1 cellular context compared by ENCODE assay signal in the genomic region with DNA sequence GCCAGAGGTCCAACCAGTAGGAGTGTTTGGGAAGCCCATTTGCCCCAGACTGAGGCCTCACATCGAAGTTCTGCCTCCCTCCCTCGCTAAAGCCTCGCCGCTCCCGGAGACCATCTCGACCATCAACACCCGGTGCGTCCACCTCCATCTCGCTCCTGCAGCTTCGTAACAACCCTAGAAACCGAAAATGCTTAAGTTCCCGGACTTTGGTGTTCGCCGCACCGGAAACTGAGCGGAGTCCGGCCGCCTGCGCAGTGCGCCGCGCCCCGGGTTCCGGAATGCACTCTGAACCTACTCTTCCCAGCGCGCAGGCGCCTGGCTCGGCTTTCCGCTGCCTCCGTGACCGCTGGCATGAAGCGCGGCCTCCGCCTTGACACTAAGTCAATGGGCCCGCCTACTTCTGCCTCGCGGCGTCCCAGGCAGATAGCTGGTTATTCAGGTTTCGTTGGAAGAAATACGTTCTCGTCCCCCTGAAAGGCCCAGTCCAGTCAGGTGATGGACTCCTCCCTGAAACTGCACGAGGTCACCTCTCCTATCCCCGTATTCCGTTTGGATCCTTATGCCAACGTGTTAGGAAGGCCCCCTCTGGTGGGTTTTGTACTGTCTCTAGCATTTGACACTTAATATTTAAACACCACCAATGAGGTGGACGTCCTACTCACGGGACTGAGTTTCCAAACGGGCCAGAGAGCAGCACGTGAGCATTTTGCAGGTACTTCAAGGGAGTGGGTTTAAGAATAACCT.
A peak's percentile ranks its signal among the peaks of the same experiment; 100 is the strongest.
TF ChIP-seq lines count a peak whose summit lies in the region.

No MANE protein-coding gene starts in this region.

TF ChIP-seq in K562, 482 proteins besides CTCF, POLR2A, EP300 and RAD21 (continued from another document and continues in another):
- TF ChIP-seq, protein P1, sequence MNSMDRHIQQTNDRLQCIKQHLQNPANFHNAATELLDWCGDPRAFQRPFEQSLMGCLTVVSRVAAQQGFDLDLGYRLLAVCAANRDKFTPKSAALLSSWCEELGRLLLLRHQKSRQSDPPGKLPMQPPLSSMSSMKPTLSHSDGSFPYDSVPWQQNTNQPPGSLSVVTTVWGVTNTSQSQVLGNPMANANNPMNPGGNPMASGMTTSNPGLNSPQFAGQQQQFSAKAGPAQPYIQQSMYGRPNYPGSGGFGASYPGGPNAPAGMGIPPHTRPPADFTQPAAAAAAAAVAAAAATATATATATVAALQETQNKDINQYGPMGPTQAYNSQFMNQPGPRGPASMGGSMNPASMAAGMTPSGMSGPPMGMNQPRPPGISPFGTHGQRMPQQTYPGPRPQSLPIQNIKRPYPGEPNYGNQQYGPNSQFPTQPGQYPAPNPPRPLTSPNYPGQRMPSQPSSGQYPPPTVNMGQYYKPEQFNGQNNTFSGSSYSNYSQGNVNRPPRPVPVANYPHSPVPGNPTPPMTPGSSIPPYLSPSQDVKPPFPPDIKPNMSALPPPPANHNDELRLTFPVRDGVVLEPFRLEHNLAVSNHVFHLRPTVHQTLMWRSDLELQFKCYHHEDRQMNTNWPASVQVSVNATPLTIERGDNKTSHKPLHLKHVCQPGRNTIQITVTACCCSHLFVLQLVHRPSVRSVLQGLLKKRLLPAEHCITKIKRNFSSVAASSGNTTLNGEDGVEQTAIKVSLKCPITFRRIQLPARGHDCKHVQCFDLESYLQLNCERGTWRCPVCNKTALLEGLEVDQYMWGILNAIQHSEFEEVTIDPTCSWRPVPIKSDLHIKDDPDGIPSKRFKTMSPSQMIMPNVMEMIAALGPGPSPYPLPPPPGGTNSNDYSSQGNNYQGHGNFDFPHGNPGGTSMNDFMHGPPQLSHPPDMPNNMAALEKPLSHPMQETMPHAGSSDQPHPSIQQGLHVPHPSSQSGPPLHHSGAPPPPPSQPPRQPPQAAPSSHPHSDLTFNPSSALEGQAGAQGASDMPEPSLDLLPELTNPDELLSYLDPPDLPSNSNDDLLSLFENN (IDR thresholded peaks at IDR 0.05; ENCODE audit: low read depth in 2 of 2, low read length in 2 of 2) = 0 out of 4 replicates have a peak, but pooled peaks of 1 of the 2 experiments have one; percentile 59
- peak; percentile 84 for TF ChIP-seq ZFX (CRISPR knock-in tag; IDR thresholded peaks at IDR 0.05)
- TF ChIP-seq DACH1 (IDR thresholded peaks at IDR 0.05; ENCODE audit: partially characterized antibody) = no peak
- no peak for TF ChIP-seq NR1H2 (CRISPR knock-in tag; IDR thresholded peaks at IDR 0.05)
- TF ChIP-seq, protein P2, sequence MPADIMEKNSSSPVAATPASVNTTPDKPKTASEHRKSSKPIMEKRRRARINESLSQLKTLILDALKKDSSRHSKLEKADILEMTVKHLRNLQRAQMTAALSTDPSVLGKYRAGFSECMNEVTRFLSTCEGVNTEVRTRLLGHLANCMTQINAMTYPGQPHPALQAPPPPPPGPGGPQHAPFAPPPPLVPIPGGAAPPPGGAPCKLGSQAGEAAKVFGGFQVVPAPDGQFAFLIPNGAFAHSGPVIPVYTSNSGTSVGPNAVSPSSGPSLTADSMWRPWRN (IDR thresholded peaks at IDR 0.05; ENCODE audit: low read depth) = no peak
- no peak for TF ChIP-seq SMARCA4 (IDR thresholded peaks at IDR 0.05)
- TF ChIP-seq, protein P3, sequence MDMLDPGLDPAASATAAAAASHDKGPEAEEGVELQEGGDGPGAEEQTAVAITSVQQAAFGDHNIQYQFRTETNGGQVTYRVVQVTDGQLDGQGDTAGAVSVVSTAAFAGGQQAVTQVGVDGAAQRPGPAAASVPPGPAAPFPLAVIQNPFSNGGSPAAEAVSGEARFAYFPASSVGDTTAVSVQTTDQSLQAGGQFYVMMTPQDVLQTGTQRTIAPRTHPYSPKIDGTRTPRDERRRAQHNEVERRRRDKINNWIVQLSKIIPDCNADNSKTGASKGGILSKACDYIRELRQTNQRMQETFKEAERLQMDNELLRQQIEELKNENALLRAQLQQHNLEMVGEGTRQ (CRISPR knock-in tag; IDR thresholded peaks at IDR 0.05) = no peak
- TF ChIP-seq, protein P4, sequence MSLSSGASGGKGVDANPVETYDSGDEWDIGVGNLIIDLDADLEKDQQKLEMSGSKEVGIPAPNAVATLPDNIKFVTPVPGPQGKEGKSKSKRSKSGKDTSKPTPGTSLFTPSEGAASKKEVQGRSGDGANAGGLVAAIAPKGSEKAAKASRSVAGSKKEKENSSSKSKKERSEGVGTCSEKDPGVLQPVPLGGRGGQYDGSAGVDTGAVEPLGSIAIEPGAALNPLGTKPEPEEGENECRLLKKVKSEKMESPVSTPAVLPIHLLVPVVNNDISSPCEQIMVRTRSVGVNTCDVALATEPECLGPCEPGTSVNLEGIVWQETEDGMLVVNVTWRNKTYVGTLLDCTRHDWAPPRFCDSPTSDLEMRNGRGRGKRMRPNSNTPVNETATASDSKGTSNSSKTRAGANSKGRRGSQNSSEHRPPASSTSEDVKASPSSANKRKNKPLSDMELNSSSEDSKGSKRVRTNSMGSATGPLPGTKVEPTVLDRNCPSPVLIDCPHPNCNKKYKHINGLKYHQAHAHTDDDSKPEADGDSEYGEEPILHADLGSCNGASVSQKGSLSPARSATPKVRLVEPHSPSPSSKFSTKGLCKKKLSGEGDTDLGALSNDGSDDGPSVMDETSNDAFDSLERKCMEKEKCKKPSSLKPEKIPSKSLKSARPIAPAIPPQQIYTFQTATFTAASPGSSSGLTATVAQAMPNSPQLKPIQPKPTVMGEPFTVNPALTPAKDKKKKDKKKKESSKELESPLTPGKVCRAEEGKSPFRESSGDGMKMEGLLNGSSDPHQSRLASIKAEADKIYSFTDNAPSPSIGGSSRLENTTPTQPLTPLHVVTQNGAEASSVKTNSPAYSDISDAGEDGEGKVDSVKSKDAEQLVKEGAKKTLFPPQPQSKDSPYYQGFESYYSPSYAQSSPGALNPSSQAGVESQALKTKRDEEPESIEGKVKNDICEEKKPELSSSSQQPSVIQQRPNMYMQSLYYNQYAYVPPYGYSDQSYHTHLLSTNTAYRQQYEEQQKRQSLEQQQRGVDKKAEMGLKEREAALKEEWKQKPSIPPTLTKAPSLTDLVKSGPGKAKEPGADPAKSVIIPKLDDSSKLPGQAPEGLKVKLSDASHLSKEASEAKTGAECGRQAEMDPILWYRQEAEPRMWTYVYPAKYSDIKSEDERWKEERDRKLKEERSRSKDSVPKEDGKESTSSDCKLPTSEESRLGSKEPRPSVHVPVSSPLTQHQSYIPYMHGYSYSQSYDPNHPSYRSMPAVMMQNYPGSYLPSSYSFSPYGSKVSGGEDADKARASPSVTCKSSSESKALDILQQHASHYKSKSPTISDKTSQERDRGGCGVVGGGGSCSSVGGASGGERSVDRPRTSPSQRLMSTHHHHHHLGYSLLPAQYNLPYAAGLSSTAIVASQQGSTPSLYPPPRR (CRISPR knock-in tag; IDR thresholded peaks at IDR 0.05; ENCODE audit: borderline replicate concordance) = no peak
- no peak for TF ChIP-seq ZNF830 (CRISPR knock-in tag; IDR thresholded peaks at IDR 0.05)
- TF ChIP-seq BRF1 (IDR thresholded peaks at IDR 0.05; ENCODE audit: borderline replicate concordance, extremely low read depth, insufficient read length) = no peak
- no peak for TF ChIP-seq SP2 (IDR thresholded peaks at IDR 0.05; ENCODE audit: extremely low read depth, low read depth, low read length, poor library complexity, severe bottlenecking)
- TF ChIP-seq GATA2 (CRISPR knock-in tag; IDR thresholded peaks at IDR 0.05) = no peak
- TF ChIP-seq, protein P5, sequence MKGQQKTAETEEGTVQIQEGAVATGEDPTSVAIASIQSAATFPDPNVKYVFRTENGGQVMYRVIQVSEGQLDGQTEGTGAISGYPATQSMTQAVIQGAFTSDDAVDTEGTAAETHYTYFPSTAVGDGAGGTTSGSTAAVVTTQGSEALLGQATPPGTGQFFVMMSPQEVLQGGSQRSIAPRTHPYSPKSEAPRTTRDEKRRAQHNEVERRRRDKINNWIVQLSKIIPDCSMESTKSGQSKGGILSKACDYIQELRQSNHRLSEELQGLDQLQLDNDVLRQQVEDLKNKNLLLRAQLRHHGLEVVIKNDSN (CRISPR knock-in tag; IDR thresholded peaks at IDR 0.05) = peak; percentile 44; the same call in 1 of the 2 replicates
- no peak for TF ChIP-seq NCOA4 (IDR thresholded peaks at IDR 0.05; ENCODE audit: partially characterized antibody)
- TF ChIP-seq, protein P6, sequence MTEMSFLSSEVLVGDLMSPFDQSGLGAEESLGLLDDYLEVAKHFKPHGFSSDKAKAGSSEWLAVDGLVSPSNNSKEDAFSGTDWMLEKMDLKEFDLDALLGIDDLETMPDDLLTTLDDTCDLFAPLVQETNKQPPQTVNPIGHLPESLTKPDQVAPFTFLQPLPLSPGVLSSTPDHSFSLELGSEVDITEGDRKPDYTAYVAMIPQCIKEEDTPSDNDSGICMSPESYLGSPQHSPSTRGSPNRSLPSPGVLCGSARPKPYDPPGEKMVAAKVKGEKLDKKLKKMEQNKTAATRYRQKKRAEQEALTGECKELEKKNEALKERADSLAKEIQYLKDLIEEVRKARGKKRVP (CRISPR knock-in tag; IDR thresholded peaks at IDR 0.05) = no peak
- no peak; the same call in 1 of the 2 replicates for TF ChIP-seq CC2D1A (IDR thresholded peaks at IDR 0.05)
- no peak; the same call in 1 of the 2 replicates for TF ChIP-seq CREM (IDR thresholded peaks at IDR 0.05; ENCODE audit: low read depth)
- no peak for TF ChIP-seq HDGF (IDR thresholded peaks at IDR 0.05)
- TF ChIP-seq TSC22D4 (tag; IDR thresholded peaks at IDR 0.05) = no peak
- no peak for TF ChIP-seq ZNF384 (IDR thresholded peaks at IDR 0.05; ENCODE audit: low read depth, low read length)
- TF ChIP-seq FOSL1 (tag; conservative IDR thresholded peaks at IDR 0.05) = no peak
- peak; percentile 56; the same call in 1 of the 2 replicates for TF ChIP-seq POLR2AphosphoS5 (IDR thresholded peaks at IDR 0.05; ENCODE audit: control insufficient read depth, insufficient read depth, low read depth, low read length)
- TF ChIP-seq BACH1 (tag; IDR thresholded peaks at IDR 0.05) = no peak
- TF ChIP-seq, protein P7, sequence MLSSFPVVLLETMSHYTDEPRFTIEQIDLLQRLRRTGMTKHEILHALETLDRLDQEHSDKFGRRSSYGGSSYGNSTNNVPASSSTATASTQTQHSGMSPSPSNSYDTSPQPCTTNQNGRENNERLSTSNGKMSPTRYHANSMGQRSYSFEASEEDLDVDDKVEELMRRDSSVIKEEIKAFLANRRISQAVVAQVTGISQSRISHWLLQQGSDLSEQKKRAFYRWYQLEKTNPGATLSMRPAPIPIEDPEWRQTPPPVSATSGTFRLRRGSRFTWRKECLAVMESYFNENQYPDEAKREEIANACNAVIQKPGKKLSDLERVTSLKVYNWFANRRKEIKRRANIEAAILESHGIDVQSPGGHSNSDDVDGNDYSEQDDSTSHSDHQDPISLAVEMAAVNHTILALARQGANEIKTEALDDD (IDR thresholded peaks at IDR 0.05) = 0 out of 2 replicates have a peak, but pooled peaks have one; percentile 1
- no peak for TF ChIP-seq HNRNPUL1 (IDR thresholded peaks at IDR 0.05; ENCODE audit: low read length)
- TF ChIP-seq NUFIP1 (IDR thresholded peaks at IDR 0.05; ENCODE audit: partially characterized antibody) = no peak
- TF ChIP-seq FOXK1 (CRISPR knock-in tag; IDR thresholded peaks at IDR 0.05; ENCODE audit: borderline replicate concordance) = peak; percentile 73; the same call in 1 of the 2 replicates
- TF ChIP-seq IRF2 (CRISPR knock-in tag; IDR thresholded peaks at IDR 0.05) = no peak
- TF ChIP-seq, protein P8, sequence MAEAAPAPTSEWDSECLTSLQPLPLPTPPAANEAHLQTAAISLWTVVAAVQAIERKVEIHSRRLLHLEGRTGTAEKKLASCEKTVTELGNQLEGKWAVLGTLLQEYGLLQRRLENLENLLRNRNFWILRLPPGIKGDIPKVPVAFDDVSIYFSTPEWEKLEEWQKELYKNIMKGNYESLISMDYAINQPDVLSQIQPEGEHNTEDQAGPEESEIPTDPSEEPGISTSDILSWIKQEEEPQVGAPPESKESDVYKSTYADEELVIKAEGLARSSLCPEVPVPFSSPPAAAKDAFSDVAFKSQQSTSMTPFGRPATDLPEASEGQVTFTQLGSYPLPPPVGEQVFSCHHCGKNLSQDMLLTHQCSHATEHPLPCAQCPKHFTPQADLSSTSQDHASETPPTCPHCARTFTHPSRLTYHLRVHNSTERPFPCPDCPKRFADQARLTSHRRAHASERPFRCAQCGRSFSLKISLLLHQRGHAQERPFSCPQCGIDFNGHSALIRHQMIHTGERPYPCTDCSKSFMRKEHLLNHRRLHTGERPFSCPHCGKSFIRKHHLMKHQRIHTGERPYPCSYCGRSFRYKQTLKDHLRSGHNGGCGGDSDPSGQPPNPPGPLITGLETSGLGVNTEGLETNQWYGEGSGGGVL (CRISPR knock-in tag; IDR thresholded peaks at IDR 0.05) = no peak
- no peak for TF ChIP-seq ZFP36 (IDR thresholded peaks at IDR 0.05; ENCODE audit: low read depth, low read length, partially characterized antibody)
- TF ChIP-seq, protein P9, sequence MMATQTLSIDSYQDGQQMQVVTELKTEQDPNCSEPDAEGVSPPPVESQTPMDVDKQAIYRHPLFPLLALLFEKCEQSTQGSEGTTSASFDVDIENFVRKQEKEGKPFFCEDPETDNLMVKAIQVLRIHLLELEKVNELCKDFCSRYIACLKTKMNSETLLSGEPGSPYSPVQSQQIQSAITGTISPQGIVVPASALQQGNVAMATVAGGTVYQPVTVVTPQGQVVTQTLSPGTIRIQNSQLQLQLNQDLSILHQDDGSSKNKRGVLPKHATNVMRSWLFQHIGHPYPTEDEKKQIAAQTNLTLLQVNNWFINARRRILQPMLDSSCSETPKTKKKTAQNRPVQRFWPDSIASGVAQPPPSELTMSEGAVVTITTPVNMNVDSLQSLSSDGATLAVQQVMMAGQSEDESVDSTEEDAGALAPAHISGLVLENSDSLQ (IDR thresholded peaks at IDR 0.05) = peak; percentile 30
- no peak for TF ChIP-seq JUN (IDR thresholded peaks at IDR 0.05; ENCODE audit: borderline replicate concordance, low read depth, low read length)
- TF ChIP-seq JUN (CRISPR knock-in tag; IDR thresholded peaks at IDR 0.05; ENCODE audit: borderline replicate concordance) = no peak; the same call in 1 of the 2 replicates
- no peak for TF ChIP-seq ZNF121 (CRISPR knock-in tag; conservative IDR thresholded peaks at IDR 0.05)
- TF ChIP-seq MBD2 (IDR thresholded peaks at IDR 0.05; ENCODE audit: borderline replicate concordance, low read depth) = no peak; the same call in 1 of the 2 replicates
- TF ChIP-seq THRAP3 (IDR thresholded peaks at IDR 0.05; ENCODE audit: borderline replicate concordance) = no peak
- TF ChIP-seq, protein P10, sequence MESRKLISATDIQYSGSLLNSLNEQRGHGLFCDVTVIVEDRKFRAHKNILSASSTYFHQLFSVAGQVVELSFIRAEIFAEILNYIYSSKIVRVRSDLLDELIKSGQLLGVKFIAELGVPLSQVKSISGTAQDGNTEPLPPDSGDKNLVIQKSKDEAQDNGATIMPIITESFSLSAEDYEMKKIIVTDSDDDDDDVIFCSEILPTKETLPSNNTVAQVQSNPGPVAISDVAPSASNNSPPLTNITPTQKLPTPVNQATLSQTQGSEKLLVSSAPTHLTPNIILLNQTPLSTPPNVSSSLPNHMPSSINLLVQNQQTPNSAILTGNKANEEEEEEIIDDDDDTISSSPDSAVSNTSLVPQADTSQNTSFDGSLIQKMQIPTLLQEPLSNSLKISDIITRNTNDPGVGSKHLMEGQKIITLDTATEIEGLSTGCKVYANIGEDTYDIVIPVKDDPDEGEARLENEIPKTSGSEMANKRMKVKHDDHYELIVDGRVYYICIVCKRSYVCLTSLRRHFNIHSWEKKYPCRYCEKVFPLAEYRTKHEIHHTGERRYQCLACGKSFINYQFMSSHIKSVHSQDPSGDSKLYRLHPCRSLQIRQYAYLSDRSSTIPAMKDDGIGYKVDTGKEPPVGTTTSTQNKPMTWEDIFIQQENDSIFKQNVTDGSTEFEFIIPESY (CRISPR knock-in tag; IDR thresholded peaks at IDR 0.05) = 0 out of 2 replicates have a peak, but pooled peaks have one; percentile 52
- TF ChIP-seq WHSC1 (IDR thresholded peaks at IDR 0.05; ENCODE audit: low read length) = no peak
- TF ChIP-seq CCNT2 (IDR thresholded peaks at IDR 0.05; ENCODE audit: borderline replicate concordance, extremely low read depth, insufficient read length, low read depth, low read length) = no peak
- TF ChIP-seq PHB (CRISPR knock-in tag; IDR thresholded peaks at IDR 0.05) = no peak
- no peak for TF ChIP-seq CBFA2T2 (conservative IDR thresholded peaks at IDR 0.05)
- TF ChIP-seq STAG1 (CRISPR knock-in tag; IDR thresholded peaks at IDR 0.05; ENCODE audit: borderline replicate concordance) = no peak
